In the genomic region with DNA sequence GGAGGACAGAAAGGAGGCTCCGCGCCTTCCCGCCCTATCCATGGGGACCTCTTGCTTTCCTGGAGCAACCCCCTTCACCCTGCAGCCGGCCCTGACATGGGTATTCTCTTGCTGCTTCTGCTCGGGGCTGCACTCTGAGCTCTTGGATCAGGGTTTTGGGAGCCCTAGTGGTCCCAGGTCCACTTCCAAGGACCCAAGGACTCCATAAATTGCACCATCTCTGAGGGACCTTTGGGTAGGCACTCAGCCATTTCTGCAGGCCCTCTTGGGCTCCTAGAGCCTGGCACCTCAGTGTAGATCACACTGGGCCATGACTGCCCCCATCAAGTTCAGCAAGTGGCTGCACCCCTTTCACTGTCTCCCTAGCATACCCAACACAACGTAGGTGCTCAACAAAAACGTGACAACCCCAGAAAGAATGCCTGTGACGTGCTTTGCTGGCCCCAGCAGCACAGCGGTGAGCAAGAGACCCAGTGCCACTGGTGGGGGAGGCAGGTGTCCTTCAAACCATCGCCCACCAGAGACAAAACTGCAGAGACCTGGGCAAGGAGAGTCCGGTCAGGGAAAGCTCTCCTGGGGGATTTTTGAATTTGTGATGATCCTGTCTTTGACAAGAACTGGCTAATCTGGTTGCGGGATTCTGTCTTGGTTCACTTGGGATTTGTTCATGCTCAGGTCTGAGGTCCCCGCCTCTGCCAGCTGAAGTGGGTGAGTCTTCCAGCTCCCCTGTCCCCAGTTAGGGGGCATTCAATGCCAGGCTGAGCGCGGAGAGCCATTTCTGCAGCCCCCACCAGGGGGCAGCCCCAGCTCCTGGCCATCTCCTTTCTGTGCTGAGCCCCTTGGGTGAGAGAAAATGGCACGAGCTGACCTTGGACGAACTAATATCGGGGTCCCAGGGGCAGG, we compare ENCODE assay signal across 1 cellular context.
TF ChIP-seq lines count a peak whose summit lies in the region.

No MANE protein-coding gene starts in this region.

TF ChIP-seq in liver, 16 proteins besides CTCF, POLR2A, EP300 and RAD21 (continued from another document):
- TF ChIP-seq, protein P1, sequence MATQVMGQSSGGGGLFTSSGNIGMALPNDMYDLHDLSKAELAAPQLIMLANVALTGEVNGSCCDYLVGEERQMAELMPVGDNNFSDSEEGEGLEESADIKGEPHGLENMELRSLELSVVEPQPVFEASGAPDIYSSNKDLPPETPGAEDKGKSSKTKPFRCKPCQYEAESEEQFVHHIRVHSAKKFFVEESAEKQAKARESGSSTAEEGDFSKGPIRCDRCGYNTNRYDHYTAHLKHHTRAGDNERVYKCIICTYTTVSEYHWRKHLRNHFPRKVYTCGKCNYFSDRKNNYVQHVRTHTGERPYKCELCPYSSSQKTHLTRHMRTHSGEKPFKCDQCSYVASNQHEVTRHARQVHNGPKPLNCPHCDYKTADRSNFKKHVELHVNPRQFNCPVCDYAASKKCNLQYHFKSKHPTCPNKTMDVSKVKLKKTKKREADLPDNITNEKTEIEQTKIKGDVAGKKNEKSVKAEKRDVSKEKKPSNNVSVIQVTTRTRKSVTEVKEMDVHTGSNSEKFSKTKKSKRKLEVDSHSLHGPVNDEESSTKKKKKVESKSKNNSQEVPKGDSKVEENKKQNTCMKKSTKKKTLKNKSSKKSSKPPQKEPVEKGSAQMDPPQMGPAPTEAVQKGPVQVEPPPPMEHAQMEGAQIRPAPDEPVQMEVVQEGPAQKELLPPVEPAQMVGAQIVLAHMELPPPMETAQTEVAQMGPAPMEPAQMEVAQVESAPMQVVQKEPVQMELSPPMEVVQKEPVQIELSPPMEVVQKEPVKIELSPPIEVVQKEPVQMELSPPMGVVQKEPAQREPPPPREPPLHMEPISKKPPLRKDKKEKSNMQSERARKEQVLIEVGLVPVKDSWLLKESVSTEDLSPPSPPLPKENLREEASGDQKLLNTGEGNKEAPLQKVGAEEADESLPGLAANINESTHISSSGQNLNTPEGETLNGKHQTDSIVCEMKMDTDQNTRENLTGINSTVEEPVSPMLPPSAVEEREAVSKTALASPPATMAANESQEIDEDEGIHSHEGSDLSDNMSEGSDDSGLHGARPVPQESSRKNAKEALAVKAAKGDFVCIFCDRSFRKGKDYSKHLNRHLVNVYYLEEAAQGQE (IDR thresholded peaks at IDR 0.05) = no peak
- TF ChIP-seq HNF4A (conservative IDR thresholded peaks at IDR 0.05) (no peak), YY1 (IDR thresholded peaks at IDR 0.05) (no peak)
TF ChIP-seq in liver: peak in this region for 0.
